Comparison of ENCODE assay signal across 1 cellular context in the genomic region with DNA sequence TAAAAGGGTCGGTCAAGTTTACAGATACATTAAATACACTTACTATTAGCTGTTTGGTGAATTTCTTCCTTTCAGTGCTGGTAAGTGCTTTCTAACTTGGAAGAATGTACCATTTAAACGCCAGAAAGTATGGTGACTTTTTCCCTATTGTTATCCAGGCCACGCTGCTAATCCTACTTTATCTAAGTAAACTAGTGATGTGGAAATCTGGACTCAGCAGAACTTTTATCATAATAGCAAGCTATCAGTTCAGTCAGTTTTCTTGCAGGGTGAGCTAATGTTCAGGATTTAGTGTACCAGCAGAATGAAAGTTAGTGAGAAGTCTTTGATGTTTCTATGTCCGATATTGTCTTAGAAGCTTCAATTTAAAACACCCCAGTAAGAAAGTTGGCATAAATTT.
TF ChIP-seq lines count a peak whose summit lies in the region.

No MANE protein-coding gene starts in this region.

TF ChIP-seq in HepG2, 621 proteins besides CTCF, POLR2A, EP300 and RAD21 (continued from another document and continues in another):
- TF ChIP-seq, protein P1, sequence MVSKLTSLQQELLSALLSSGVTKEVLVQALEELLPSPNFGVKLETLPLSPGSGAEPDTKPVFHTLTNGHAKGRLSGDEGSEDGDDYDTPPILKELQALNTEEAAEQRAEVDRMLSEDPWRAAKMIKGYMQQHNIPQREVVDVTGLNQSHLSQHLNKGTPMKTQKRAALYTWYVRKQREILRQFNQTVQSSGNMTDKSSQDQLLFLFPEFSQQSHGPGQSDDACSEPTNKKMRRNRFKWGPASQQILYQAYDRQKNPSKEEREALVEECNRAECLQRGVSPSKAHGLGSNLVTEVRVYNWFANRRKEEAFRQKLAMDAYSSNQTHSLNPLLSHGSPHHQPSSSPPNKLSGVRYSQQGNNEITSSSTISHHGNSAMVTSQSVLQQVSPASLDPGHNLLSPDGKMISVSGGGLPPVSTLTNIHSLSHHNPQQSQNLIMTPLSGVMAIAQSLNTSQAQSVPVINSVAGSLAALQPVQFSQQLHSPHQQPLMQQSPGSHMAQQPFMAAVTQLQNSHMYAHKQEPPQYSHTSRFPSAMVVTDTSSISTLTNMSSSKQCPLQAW (CRISPR knock-in tag; IDR thresholded peaks at IDR 0.05): no peak
- peak; percentile 53; the same call in 1 of the 2 replicates for TF ChIP-seq MIXL1 (CRISPR knock-in tag; IDR thresholded peaks at IDR 0.05)
- TF ChIP-seq, protein P2, sequence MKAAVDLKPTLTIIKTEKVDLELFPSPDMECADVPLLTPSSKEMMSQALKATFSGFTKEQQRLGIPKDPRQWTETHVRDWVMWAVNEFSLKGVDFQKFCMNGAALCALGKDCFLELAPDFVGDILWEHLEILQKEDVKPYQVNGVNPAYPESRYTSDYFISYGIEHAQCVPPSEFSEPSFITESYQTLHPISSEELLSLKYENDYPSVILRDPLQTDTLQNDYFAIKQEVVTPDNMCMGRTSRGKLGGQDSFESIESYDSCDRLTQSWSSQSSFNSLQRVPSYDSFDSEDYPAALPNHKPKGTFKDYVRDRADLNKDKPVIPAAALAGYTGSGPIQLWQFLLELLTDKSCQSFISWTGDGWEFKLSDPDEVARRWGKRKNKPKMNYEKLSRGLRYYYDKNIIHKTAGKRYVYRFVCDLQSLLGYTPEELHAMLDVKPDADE (CRISPR knock-in tag; IDR thresholded peaks at IDR 0.05): no peak
- TF ChIP-seq, protein P3, sequence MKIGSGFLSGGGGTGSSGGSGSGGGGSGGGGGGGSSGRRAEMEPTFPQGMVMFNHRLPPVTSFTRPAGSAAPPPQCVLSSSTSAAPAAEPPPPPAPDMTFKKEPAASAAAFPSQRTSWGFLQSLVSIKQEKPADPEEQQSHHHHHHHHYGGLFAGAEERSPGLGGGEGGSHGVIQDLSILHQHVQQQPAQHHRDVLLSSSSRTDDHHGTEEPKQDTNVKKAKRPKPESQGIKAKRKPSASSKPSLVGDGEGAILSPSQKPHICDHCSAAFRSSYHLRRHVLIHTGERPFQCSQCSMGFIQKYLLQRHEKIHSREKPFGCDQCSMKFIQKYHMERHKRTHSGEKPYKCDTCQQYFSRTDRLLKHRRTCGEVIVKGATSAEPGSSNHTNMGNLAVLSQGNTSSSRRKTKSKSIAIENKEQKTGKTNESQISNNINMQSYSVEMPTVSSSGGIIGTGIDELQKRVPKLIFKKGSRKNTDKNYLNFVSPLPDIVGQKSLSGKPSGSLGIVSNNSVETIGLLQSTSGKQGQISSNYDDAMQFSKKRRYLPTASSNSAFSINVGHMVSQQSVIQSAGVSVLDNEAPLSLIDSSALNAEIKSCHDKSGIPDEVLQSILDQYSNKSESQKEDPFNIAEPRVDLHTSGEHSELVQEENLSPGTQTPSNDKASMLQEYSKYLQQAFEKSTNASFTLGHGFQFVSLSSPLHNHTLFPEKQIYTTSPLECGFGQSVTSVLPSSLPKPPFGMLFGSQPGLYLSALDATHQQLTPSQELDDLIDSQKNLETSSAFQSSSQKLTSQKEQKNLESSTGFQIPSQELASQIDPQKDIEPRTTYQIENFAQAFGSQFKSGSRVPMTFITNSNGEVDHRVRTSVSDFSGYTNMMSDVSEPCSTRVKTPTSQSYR (CRISPR knock-in tag; IDR thresholded peaks at IDR 0.05; ENCODE audit: borderline replicate concordance): no peak
- TF ChIP-seq, protein P4, sequence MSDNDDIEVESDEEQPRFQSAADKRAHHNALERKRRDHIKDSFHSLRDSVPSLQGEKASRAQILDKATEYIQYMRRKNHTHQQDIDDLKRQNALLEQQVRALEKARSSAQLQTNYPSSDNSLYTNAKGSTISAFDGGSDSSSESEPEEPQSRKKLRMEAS (IDR thresholded peaks at IDR 0.05): no peak
- TF ChIP-seq, protein P5, sequence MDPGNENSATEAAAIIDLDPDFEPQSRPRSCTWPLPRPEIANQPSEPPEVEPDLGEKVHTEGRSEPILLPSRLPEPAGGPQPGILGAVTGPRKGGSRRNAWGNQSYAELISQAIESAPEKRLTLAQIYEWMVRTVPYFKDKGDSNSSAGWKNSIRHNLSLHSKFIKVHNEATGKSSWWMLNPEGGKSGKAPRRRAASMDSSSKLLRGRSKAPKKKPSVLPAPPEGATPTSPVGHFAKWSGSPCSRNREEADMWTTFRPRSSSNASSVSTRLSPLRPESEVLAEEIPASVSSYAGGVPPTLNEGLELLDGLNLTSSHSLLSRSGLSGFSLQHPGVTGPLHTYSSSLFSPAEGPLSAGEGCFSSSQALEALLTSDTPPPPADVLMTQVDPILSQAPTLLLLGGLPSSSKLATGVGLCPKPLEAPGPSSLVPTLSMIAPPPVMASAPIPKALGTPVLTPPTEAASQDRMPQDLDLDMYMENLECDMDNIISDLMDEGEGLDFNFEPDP (CRISPR knock-in tag; conservative IDR thresholded peaks at IDR 0.05): no peak
- TF ChIP-seq KLF16 (CRISPR knock-in tag; IDR thresholded peaks at IDR 0.05): no peak
- no peak for TF ChIP-seq ZNF326 (CRISPR knock-in tag; IDR thresholded peaks at IDR 0.05; ENCODE audit: borderline replicate concordance)
- TF ChIP-seq, protein P6, sequence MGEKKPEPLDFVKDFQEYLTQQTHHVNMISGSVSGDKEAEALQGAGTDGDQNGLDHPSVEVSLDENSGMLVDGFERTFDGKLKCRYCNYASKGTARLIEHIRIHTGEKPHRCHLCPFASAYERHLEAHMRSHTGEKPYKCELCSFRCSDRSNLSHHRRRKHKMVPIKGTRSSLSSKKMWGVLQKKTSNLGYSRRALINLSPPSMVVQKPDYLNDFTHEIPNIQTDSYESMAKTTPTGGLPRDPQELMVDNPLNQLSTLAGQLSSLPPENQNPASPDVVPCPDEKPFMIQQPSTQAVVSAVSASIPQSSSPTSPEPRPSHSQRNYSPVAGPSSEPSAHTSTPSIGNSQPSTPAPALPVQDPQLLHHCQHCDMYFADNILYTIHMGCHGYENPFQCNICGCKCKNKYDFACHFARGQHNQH (CRISPR knock-in tag; IDR thresholded peaks at IDR 0.05): no peak
- TF ChIP-seq, protein P7, sequence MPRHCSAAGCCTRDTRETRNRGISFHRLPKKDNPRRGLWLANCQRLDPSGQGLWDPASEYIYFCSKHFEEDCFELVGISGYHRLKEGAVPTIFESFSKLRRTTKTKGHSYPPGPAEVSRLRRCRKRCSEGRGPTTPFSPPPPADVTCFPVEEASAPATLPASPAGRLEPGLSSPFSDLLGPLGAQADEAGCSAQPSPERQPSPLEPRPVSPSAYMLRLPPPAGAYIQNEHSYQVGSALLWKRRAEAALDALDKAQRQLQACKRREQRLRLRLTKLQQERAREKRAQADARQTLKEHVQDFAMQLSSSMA (CRISPR knock-in tag; IDR thresholded peaks at IDR 0.05): no peak
- TF ChIP-seq ZNF3 (CRISPR knock-in tag; IDR thresholded peaks at IDR 0.05): no peak
- TF ChIP-seq KDM3A (CRISPR knock-in tag; IDR thresholded peaks at IDR 0.05; ENCODE audit: low read depth): no peak
- TF ChIP-seq ZNF367 (CRISPR knock-in tag; IDR thresholded peaks at IDR 0.05; ENCODE audit: borderline replicate concordance): no peak
- peak; percentile 73 for TF ChIP-seq TCF7 (IDR thresholded peaks at IDR 0.05; ENCODE audit: low read depth)
- TF ChIP-seq, protein P8, sequence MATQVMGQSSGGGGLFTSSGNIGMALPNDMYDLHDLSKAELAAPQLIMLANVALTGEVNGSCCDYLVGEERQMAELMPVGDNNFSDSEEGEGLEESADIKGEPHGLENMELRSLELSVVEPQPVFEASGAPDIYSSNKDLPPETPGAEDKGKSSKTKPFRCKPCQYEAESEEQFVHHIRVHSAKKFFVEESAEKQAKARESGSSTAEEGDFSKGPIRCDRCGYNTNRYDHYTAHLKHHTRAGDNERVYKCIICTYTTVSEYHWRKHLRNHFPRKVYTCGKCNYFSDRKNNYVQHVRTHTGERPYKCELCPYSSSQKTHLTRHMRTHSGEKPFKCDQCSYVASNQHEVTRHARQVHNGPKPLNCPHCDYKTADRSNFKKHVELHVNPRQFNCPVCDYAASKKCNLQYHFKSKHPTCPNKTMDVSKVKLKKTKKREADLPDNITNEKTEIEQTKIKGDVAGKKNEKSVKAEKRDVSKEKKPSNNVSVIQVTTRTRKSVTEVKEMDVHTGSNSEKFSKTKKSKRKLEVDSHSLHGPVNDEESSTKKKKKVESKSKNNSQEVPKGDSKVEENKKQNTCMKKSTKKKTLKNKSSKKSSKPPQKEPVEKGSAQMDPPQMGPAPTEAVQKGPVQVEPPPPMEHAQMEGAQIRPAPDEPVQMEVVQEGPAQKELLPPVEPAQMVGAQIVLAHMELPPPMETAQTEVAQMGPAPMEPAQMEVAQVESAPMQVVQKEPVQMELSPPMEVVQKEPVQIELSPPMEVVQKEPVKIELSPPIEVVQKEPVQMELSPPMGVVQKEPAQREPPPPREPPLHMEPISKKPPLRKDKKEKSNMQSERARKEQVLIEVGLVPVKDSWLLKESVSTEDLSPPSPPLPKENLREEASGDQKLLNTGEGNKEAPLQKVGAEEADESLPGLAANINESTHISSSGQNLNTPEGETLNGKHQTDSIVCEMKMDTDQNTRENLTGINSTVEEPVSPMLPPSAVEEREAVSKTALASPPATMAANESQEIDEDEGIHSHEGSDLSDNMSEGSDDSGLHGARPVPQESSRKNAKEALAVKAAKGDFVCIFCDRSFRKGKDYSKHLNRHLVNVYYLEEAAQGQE (IDR thresholded peaks at IDR 0.05; ENCODE audit: borderline replicate concordance in 1 of 2, low read depth in 1 of 2, low read length in 2 of 2): no peak
- TF ChIP-seq, protein P9, sequence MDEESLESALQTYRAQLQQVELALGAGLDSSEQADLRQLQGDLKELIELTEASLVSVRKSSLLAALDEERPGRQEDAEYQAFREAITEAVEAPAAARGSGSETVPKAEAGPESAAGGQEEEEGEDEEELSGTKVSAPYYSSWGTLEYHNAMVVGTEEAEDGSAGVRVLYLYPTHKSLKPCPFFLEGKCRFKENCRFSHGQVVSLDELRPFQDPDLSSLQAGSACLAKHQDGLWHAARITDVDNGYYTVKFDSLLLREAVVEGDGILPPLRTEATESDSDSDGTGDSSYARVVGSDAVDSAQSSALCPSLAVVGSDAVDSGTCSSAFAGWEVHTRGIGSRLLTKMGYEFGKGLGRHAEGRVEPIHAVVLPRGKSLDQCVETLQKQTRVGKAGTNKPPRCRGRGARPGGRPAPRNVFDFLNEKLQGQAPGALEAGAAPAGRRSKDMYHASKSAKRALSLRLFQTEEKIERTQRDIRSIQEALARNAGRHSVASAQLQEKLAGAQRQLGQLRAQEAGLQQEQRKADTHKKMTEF (CRISPR knock-in tag; IDR thresholded peaks at IDR 0.05): no peak
- TF ChIP-seq ZBTB3 (CRISPR knock-in tag; IDR thresholded peaks at IDR 0.05; ENCODE audit: borderline replicate concordance, low read depth): no peak
- no peak for TF ChIP-seq SP140L (CRISPR knock-in tag; IDR thresholded peaks at IDR 0.05; ENCODE audit: borderline replicate concordance)
- TF ChIP-seq KDM5B (CRISPR knock-in tag; IDR thresholded peaks at IDR 0.05; ENCODE audit: borderline replicate concordance): no peak
- no peak for TF ChIP-seq ZNF652 (CRISPR knock-in tag; IDR thresholded peaks at IDR 0.05; ENCODE audit: borderline replicate concordance, low read depth)
- no peak for TF ChIP-seq TBX3 (IDR thresholded peaks at IDR 0.05; ENCODE audit: borderline replicate concordance)
- peak; percentile 74 for TF ChIP-seq NCOA2 (CRISPR knock-in tag; IDR thresholded peaks at IDR 0.05)
- TF ChIP-seq, protein P10, sequence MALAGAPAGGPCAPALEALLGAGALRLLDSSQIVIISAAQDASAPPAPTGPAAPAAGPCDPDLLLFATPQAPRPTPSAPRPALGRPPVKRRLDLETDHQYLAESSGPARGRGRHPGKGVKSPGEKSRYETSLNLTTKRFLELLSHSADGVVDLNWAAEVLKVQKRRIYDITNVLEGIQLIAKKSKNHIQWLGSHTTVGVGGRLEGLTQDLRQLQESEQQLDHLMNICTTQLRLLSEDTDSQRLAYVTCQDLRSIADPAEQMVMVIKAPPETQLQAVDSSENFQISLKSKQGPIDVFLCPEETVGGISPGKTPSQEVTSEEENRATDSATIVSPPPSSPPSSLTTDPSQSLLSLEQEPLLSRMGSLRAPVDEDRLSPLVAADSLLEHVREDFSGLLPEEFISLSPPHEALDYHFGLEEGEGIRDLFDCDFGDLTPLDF (CRISPR knock-in tag; IDR thresholded peaks at IDR 0.05): no peak
- TF ChIP-seq ZNF101 (CRISPR knock-in tag; IDR thresholded peaks at IDR 0.05; ENCODE audit: borderline replicate concordance, low read depth): no peak
- TF ChIP-seq, protein P11, sequence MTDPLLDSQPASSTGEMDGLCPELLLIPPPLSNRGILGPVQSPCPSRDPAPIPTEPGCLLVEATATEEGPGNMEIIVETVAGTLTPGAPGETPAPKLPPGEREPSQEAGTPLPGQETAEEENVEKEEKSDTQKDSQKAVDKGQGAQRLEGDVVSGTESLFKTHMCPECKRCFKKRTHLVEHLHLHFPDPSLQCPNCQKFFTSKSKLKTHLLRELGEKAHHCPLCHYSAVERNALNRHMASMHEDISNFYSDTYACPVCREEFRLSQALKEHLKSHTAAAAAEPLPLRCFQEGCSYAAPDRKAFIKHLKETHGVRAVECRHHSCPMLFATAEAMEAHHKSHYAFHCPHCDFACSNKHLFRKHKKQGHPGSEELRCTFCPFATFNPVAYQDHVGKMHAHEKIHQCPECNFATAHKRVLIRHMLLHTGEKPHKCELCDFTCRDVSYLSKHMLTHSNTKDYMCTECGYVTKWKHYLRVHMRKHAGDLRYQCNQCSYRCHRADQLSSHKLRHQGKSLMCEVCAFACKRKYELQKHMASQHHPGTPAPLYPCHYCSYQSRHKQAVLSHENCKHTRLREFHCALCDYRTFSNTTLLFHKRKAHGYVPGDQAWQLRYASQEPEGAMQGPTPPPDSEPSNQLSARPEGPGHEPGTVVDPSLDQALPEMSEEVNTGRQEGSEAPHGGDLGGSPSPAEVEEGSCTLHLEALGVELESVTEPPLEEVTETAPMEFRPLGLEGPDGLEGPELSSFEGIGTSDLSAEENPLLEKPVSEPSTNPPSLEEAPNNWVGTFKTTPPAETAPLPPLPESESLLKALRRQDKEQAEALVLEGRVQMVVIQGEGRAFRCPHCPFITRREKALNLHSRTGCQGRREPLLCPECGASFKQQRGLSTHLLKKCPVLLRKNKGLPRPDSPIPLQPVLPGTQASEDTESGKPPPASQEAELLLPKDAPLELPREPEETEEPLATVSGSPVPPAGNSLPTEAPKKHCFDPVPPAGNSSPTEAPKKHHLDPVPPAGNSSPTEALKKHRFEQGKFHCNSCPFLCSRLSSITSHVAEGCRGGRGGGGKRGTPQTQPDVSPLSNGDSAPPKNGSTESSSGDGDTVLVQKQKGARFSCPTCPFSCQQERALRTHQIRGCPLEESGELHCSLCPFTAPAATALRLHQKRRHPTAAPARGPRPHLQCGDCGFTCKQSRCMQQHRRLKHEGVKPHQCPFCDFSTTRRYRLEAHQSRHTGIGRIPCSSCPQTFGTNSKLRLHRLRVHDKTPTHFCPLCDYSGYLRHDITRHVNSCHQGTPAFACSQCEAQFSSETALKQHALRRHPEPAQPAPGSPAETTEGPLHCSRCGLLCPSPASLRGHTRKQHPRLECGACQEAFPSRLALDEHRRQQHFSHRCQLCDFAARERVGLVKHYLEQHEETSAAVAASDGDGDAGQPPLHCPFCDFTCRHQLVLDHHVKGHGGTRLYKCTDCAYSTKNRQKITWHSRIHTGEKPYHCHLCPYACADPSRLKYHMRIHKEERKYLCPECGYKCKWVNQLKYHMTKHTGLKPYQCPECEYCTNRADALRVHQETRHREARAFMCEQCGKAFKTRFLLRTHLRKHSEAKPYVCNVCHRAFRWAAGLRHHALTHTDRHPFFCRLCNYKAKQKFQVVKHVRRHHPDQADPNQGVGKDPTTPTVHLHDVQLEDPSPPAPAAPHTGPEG (CRISPR knock-in tag; IDR thresholded peaks at IDR 0.05): no peak
- no peak for TF ChIP-seq MBNL3 (CRISPR knock-in tag; conservative IDR thresholded peaks at IDR 0.05)
- TF ChIP-seq STAG1 (CRISPR knock-in tag; IDR thresholded peaks at IDR 0.05): no peak
